ENCODE assay signal across 2 cellular contexts in genomic region chr1:93339171-93339697, GRCh38.
TF ChIP-seq lines count a peak whose summit lies in the region.

No MANE protein-coding gene starts in this region.

TF ChIP-seq in Ishikawa, 13 proteins besides CTCF, POLR2A, EP300 and RAD21:
- TF ChIP-seq REST (IDR thresholded peaks at IDR 0.05; ENCODE audit: low read depth) = peak; percentile 57; the same call in 1 of the 2 replicates
- no peak for TF ChIP-seq EGR1 (IDR thresholded peaks at IDR 0.05)

TF ChIP-seq in endothelial cell of umbilical vein, 7 proteins besides CTCF, POLR2A, EP300 and RAD21:
- no peak for TF ChIP-seq MAX (IDR thresholded peaks at IDR 0.05; ENCODE audit: insufficient read depth, insufficient read length)
- TF ChIP-seq GATA2 (IDR thresholded peaks at IDR 0.05; ENCODE audit: insufficient read depth, insufficient read length, low read depth, low read length) = no peak
- no peak for TF ChIP-seq EZH2 (IDR thresholded peaks at IDR 0.05; ENCODE audit: borderline replicate concordance, low read depth, low read length, severe bottlenecking)
- TF ChIP-seq MYC (IDR thresholded peaks at IDR 0.05; ENCODE audit: low read depth, low read length) = no peak
- TF ChIP-seq FOS (IDR thresholded peaks at IDR 0.05; ENCODE audit: borderline replicate concordance, insufficient read depth, low read length) = no peak
- no peak for TF ChIP-seq JUN (IDR thresholded peaks at IDR 0.05; ENCODE audit: borderline replicate concordance, insufficient read depth, insufficient read length, low read depth)
